1 cellular context compared by ENCODE assay signal in genomic region chr14:67483599-67484270, GRCh38.
TF ChIP-seq lines count a peak whose summit lies in the region.

No MANE protein-coding gene starts in this region.

TF ChIP-seq in IMR-90, 13 proteins besides CTCF, POLR2A, EP300 and RAD21:
- TF ChIP-seq CEBPB (IDR thresholded peaks at IDR 0.05; ENCODE audit: low read depth, low read length), result no peak
- no peak for TF ChIP-seq MAFK (IDR thresholded peaks at IDR 0.05; ENCODE audit: low read depth, low read length)
- TF ChIP-seq MAZ (IDR thresholded peaks at IDR 0.05; ENCODE audit: borderline replicate concordance, low read depth, low read length), result no peak
- no peak for TF ChIP-seq SMC3 (IDR thresholded peaks at IDR 0.05; ENCODE audit: low read depth, low read length)
- no peak for TF ChIP-seq CHD1 (IDR thresholded peaks at IDR 0.05; ENCODE audit: low read depth, low read length)
- no peak for TF ChIP-seq BHLHE40 (IDR thresholded peaks at IDR 0.05; ENCODE audit: low read depth, low read length)
- TF ChIP-seq MXI1 (IDR thresholded peaks at IDR 0.05; ENCODE audit: borderline replicate concordance, low read depth, low read length), result no peak
- no peak for TF ChIP-seq USF2 (IDR thresholded peaks at IDR 0.05; ENCODE audit: low read depth, low read length)
- TF ChIP-seq RCOR1 (IDR thresholded peaks at IDR 0.05; ENCODE audit: insufficient replicate concordance, low read length), result no peak
